Comparison of ENCODE assay signal across 9 cellular contexts in genomic region chr2:241859436-241860183, GRCh38. TPM values are rescaled to one million over a fixed set of nuclear protein-coding genes. Genes with fewer than 3 reads are reported as not detected.
DNase-seq lines count a peak whose midpoint lies in the region; ATAC-seq and TF ChIP-seq lines count a peak whose summit lies in the region.
"Had no signal": no experiment of that assay in that cellular context is flagged by ENCODE, and none has a peak within 500 bp of the region (broad histone marks: within the 10 kb centered on the region; RNA-seq: fewer than 3 reads in every experiment).

No MANE protein-coding gene starts in this region.

- no peaks in the 10 kb centered on the region for H3K36me3 ChIP-seq in OCI-LY7 (ENCODE audit: insufficient read depth, low read length)
- H3K36me3 ChIP-seq in right lobe of liver, result no peaks in the 10 kb centered on the region
- H3K36me3 ChIP-seq: neutrophil had no signal

- no peaks in the 10 kb centered on the region for H3K9me2 ChIP-seq in OCI-LY7 (ENCODE audit: insufficient read depth, low read length)

- no peak overlapping the region for H3K27ac ChIP-seq in OCI-LY7 (ENCODE audit: low read depth, low read length, poor library complexity, severe bottlenecking)
- peak overlapping the region; percentile 33 to 47 (median 44) for H3K27ac ChIP-seq in right lobe of liver
- H3K27ac ChIP-seq: neutrophil had no signal

- H3K9me3 ChIP-seq in OCI-LY7 (ENCODE audit: low read length), result peaks cover 6% of the 10 kb centered on the region; the same call in 1 of the 2 replicates
- H3K9me3 ChIP-seq in right lobe of liver, result no peaks in the 10 kb centered on the region
- H3K9me3 ChIP-seq: neutrophil had no signal

- H3K4me2 ChIP-seq in OCI-LY7 (ENCODE audit: low read length), result peak overlapping the region; percentile 57

- H3K79me2 ChIP-seq in OCI-LY7 (ENCODE audit: insufficient read depth, low read depth, low read length), result no peaks in the 10 kb centered on the region

- no peak for TF ChIP-seq POLR2A in right lobe of liver (IDR thresholded peaks at IDR 0.05)

- H3K27me3 ChIP-seq in right lobe of liver, result no peaks in the 10 kb centered on the region

- no TSS peak for BruUV-seq in OCI-LY7 (replicated peaks; lab: Mats Ljungman, UMichigan)

- intact Hi-C loops in OCI-LY7 (cut with micrococcal nuclease; ENCODE audit: unreplicated experiment) (no loop called here), right lobe of liver (cut with DNase I) (loop anchor here in 1 of 2 donors (10.0 kb wide), 1 partner anchor 135 kb away; no protein-coding TSS in a partner anchor)

- CTCF ChIA-PET in OCI-LY7 (lab: Charles Lee; ENCODE audit: unreplicated experiment), result no interaction called here

- H4K20me1 ChIP-seq in OCI-LY7 (ENCODE audit: insufficient read depth, low read length), result no peaks in the 10 kb centered on the region

- H3K4me3 ChIP-seq in OCI-LY7 (ENCODE audit: low read depth, low read length, poor library complexity, severe bottlenecking) (no peak overlapping the region), astrocyte of the spinal cord (ENCODE audit: low read depth, low read length) (no peak overlapping the region), right lobe of liver (no peak overlapping the region)

- in situ Hi-C loops in astrocyte of the spinal cord (cut with HindIII; ENCODE audit: low sequenced_read_pairs), result no loop called here

- peak; percentile 75 for DNase-seq in AG20443 (ENCODE audit: low spot score)
- DNase-seq in OCI-LY7 (ENCODE audit: low spot score), result no peak
- DNase-seq in astrocyte of the spinal cord (ENCODE audit: low read depth, low spot score), result no peak
- DNase-seq in right lobe of liver, result peak in 2 of 3 donors; percentile 34 to 57
- DNase-seq in stimulated activated CD8-positive, alpha-beta memory T cell treated with anti-CD3 and anti-CD28 coated beads, Interleukin-15, amount 100 ng/mL, for 4 hours (ENCODE audit: low read depth in 2 of 2), result peak; percentile 67 to 68
- no peak for DNase-seq in hippocampal formation (lab: John Stamatoyannopoulos, UW)

- TF ChIP-seq CTCF in OCI-LY7 (conservative IDR thresholded peaks at IDR 0.05; ENCODE audit: low read length) (peak; percentile 46), astrocyte of the spinal cord (IDR thresholded peaks at IDR 0.05; ENCODE audit: low read depth, low read length) (peak; percentile 21), right lobe of liver (IDR thresholded peaks at IDR 0.05) (no peak)

- ATAC-seq in GM19455 (IDR thresholded peaks at IDR 0.05; ENCODE audit: unreplicated experiment), result peak; percentile 40
- ATAC-seq in right lobe of liver, result peak; percentile 6 to 59 (median 40)
- ATAC-seq in GM19397 (IDR thresholded peaks at IDR 0.05; ENCODE audit: unreplicated experiment), result no peak

- POLR2A ChIA-PET in OCI-LY7 (lab: Charles Lee), result no interaction called here

- H3K4me1 ChIP-seq in OCI-LY7 (ENCODE audit: insufficient read depth, low read length, poor library complexity, severe bottlenecking) (peaks cover 14% of the 10 kb centered on the region), right lobe of liver (no peaks in the 10 kb centered on the region)

- 58% methylated on average over 17 of the region's 30 CpGs for WGBS in right lobe of liver (ENCODE audit: insufficient coverage, low coverage, low lambda C conversion rate, missing lambda C conversion rate)

- peak overlapping the region; percentile 62 for H2AFZ ChIP-seq in OCI-LY7 (ENCODE audit: low read length)

RNA-seq across cellular contexts. Expression of gene PDCD1, which starts 0.9 kb away (rescaled TPM):
- total RNA-seq in OCI-LY7 (2014; rRNA removed; shearing (Covaris generic)), result not detected in 2 replicates
- not detected in 2 replicates for total RNA-seq in OCI-LY7 (2022)
- total RNA-seq in right lobe of liver, result under 1 TPM in 3 of 6 experiments, not detected in 3; 0.19 to 0.61 (median 0.20) TPM

RNA-seq across cellular contexts. Expression of gene RTP5, which starts 9.9 kb away (rescaled TPM):
- not detected in 2 replicates for total RNA-seq in OCI-LY7 (2014; rRNA removed; shearing (Covaris generic))
- total RNA-seq in OCI-LY7 (2022) (not detected in 2 replicates), right lobe of liver (not detected)

RNA-seq across cellular contexts. Expression of gene NEU4, which starts 50.6 kb away (rescaled TPM):
- not detected in 2 replicates for total RNA-seq in OCI-LY7 (2014; rRNA removed; shearing (Covaris generic))
- total RNA-seq in OCI-LY7 (2022) (0.50 and 0.84 TPM in 2 replicates), right lobe of liver (10 to 100 TPM; 16.8 to 87.1 (median 76.2) TPM)

Comparison
In these comparisons a context has a peak if more than half of its experiments do, and no peak if none do; other contexts are left out.
1. DNase-seq: peak in AG20443 (single experiment), right lobe of liver (2 of 3) and stimulated activated CD8-positive, alpha-beta memory T cell treated with anti-CD3 and anti-CD28 coated beads, Interleukin-15, amount 100 ng/mL, for 4 hours (2 of 2); none in OCI-LY7 (single experiment), astrocyte of the spinal cord (single experiment) and hippocampal formation (0 of 2).
2. CTCF ChIP-seq: peak in OCI-LY7 (single experiment) and astrocyte of the spinal cord (single experiment); none in right lobe of liver (0 of 4).
3. RNA of gene NEU4, which starts 50.6 kb away (total RNA-seq): 16.8 to 87.1 TPM in right lobe of liver; 0.50 to 0.84 TPM in OCI-LY7; every median in the first group is over 4 times any median in the second.